Comparison of ENCODE assay signal across 23 cellular contexts in the genomic region with DNA sequence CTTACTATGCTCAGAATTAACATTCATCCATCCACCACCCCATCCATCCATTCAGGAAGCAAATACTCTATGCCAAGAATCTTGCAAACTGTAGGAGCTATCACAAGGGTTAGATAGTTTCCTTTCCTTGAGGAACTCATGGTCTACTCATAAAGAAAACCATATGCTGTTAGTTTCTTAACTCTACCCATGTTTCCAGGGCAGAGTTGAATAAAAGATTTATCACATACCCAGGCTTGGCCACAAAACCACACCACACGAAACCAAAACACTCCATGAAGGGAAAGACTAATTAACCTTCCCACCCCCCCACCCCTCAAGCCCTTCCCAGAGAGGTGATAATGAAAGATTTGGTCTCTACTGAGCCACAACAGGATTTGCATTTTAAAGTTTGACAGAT. TPM values are rescaled to one million over a fixed set of nuclear protein-coding genes. Genes with fewer than 3 reads are reported as not detected.
A peak's percentile ranks its signal among the peaks of the same experiment; 100 is the strongest.
DNase-seq lines count a peak whose midpoint lies in the region; ATAC-seq and TF ChIP-seq lines count a peak whose summit lies in the region.
"Had no signal": no experiment of that assay in that cellular context is flagged by ENCODE, and none has a peak within 500 bp of the region (broad histone marks: within the 10 kb centered on the region; RNA-seq: fewer than 3 reads in every experiment).

No MANE protein-coding gene starts in this region.

- WGBS in testis, 2 donors, result 60 to 100% methylated on average over 1 of the region's 1 CpG

- ATAC-seq in GM18907 (IDR thresholded peaks at IDR 0.05; ENCODE audit: unreplicated experiment), result peak; percentile 48
- peak; percentile 34 for ATAC-seq in HG02798 (IDR thresholded peaks at IDR 0.05; ENCODE audit: poor library complexity, unreplicated experiment)
- ATAC-seq: stimulated activated naive CD8-positive, alpha-beta T cell treated with anti-CD3 and anti-CD28 coated beads, Interleukin-15, amount 100 ng/mL, for 72 hours had no signal

- no peak overlapping the region for H3K27ac ChIP-seq in testis
- H3K27ac ChIP-seq: neural progenitor cell had no signal

- H3K9me3 ChIP-seq in testis, result no peaks in the 10 kb centered on the region
- H3K9me3 ChIP-seq: SJCRH30 had no signal

- H3K4me3 ChIP-seq in Jurkat, Clone E6-1 (ENCODE audit: low read length), result no peak overlapping the region
- H3K4me3 ChIP-seq in fibroblast of villous mesenchyme (ENCODE audit: low read depth, low read length) (no peak overlapping the region), testis (no peak overlapping the region)
- H3K4me3 ChIP-seq: neural progenitor cell, SJCRH30 had no signal

- TF ChIP-seq CTCF in fibroblast of villous mesenchyme (IDR thresholded peaks at IDR 0.05; ENCODE audit: insufficient read depth, low read depth, low read length), result no peak
- TF ChIP-seq CTCF in testis (IDR thresholded peaks at IDR 0.05), result no peak

- no peaks in the 10 kb centered on the region for H3K27me3 ChIP-seq in testis
- H3K27me3 ChIP-seq: neural progenitor cell, SJCRH30 had no signal

- DNase-seq in Jurkat, Clone E6-1 (ENCODE audit: low read depth, low spot score), result peak; percentile 87
- DNase-seq in fibroblast of villous mesenchyme (ENCODE audit: low read depth), result peak; percentile 44
- DNase-seq in NCI-H1105 (lab: John Stamatoyannopoulos, UW), result no peak
- no peak for DNase-seq in GM03348 (ENCODE audit: low spot score)
- no peak for DNase-seq in testis
- DNase-seq in NCI-H748 treated with DMSO at 0.1 percent for 48 hours (lab: John Stamatoyannopoulos, UW), result no peak
- DNase-seq: activated CD4-positive, alpha-beta T cell treated with anti-CD3 and anti-CD28 coated beads for 1 hour; C1 segment of cervical spinal cord; effector CD8-positive, alpha-beta T cell; hippocampal formation; Kasumi-1; NCI-H187; NCI-H510A; stimulated activated naive CD8-positive, alpha-beta T cell treated with anti-CD3 and anti-CD28 coated beads, Interleukin-15, amount 100 ng/mL, for 72 hours had no signal

- H3K4me1 ChIP-seq in testis, result no peaks in the 10 kb centered on the region
- H3K4me1 ChIP-seq: neural progenitor cell had no signal

- no peak for TF ChIP-seq POLR2A in testis (IDR thresholded peaks at IDR 0.05)

- intact Hi-C loops in testis (cut with DNase I; ENCODE audit: low total_unique reads), result no loop called here

- no peaks in the 10 kb centered on the region for H3K36me3 ChIP-seq in testis (ENCODE audit: low read depth, missing control alignments)
- H3K36me3 ChIP-seq: neural progenitor cell, SJCRH30 had no signal

RNA-seq across cellular contexts. Expression of gene MSGN1, which starts 23.7 kb away (rescaled TPM):
- not detected for polyA plus RNA-seq in Jurkat, Clone E6-1 (2012; ENCODE audit: insufficient read depth, insufficient read length)
- total RNA-seq in fibroblast of villous mesenchyme (not detected in 2 replicates), testis (not detected)
- polyA plus RNA-seq in testis (ENCODE audit: insufficient read depth, low read depth, low replicate concordance), result not detected
- total RNA-seq: cardiac septum, H4, kidney epithelial cell, mesenteric fat pad, SJCRH30, ureter had no signal

RNA-seq across cellular contexts. Expression of gene GEN1, which starts 38.6 kb away (rescaled TPM):
- 11.1 TPM for polyA plus RNA-seq in Jurkat, Clone E6-1 (2012; ENCODE audit: insufficient read depth, insufficient read length)
- total RNA-seq in fibroblast of villous mesenchyme (12.6 and 18.6 TPM in 2 replicates), testis (10 to 100 TPM; 31.9 to 59.1 TPM)
- polyA plus RNA-seq in testis (ENCODE audit: insufficient read depth, low read depth, low replicate concordance), result 12.8 TPM

RNA-seq across cellular contexts. Expression of gene SMC6, which starts 38.9 kb away (rescaled TPM):
- 17.5 TPM for polyA plus RNA-seq in Jurkat, Clone E6-1 (2012; ENCODE audit: insufficient read depth, insufficient read length)
- total RNA-seq in fibroblast of villous mesenchyme, result 20.7 and 23.2 TPM in 2 replicates
- 10 to 100 TPM; 73.8 to 79.0 TPM for total RNA-seq in testis
- 21.7 TPM for polyA plus RNA-seq in testis (ENCODE audit: insufficient read depth, low read depth, low replicate concordance)

Comparison
In these comparisons a context has a peak if more than half of its experiments do, and no peak if none do; other contexts are left out.
1. DNase-seq: peak in Jurkat, Clone E6-1 (single experiment) and fibroblast of villous mesenchyme (single experiment); none in NCI-H1105 (single experiment), GM03348 (single experiment), testis (single experiment) and NCI-H748 treated with DMSO at 0.1 percent for 48 hours (single experiment).